8 cellular contexts compared by ENCODE assay signal in genomic region chr1:217482356-217483102, GRCh38.
DNase-seq lines count a peak whose midpoint lies in the region; ATAC-seq and TF ChIP-seq lines count a peak whose summit lies in the region.

No MANE protein-coding gene starts in this region.

- DNase-seq in NOMO-1 treated with DMSO at 0.1 percent for 48 hours (lab: John Stamatoyannopoulos, UW; ENCODE audit: unreplicated experiment): peak; percentile 49
- peak; percentile 82 for DNase-seq in mammary epithelial cell
- peak; percentile 1 for DNase-seq in stimulated activated CD8-positive, alpha-beta memory T cell treated with anti-CD3 and anti-CD28 coated beads, Interleukin-12 subunit alpha, Interleukin-12 subunit beta, amount 100 ng/mL, for 4 hours (ENCODE audit: low read depth)
- DNase-seq in NCI-H2029 treated with DMSO at 0.1 percent for 48 hours (lab: John Stamatoyannopoulos, UW): no peak
- DNase-seq in Caco-2: no peak
- no peak for DNase-seq in hypothalamus (lab: John Stamatoyannopoulos, UW)

- no peak overlapping the region for H3K4me2 ChIP-seq in mammary epithelial cell (ENCODE audit: insufficient read depth, low read depth, low read length)

- no peaks in the 10 kb centered on the region for H4K20me1 ChIP-seq in mammary epithelial cell (ENCODE audit: insufficient read depth, low read length)

- no peak for TF ChIP-seq CTCF in mammary epithelial cell (conservative IDR thresholded peaks at IDR 0.05 in 1 of 2, IDR thresholded peaks at IDR 0.05 in 1 of 2; ENCODE audit: extremely low read depth in 1 of 2, insufficient read depth in 1 of 2, low read depth in 1 of 2, low read length in 2 of 2)
- TF ChIP-seq CTCF in Caco-2 (IDR thresholded peaks at IDR 0.05; ENCODE audit: insufficient read depth in 1 of 2, low read depth in 1 of 2, low read length in 1 of 2, severe bottlenecking in 1 of 2, unreplicated experiment in 1 of 2): no peak

- no peak overlapping the region for H2AFZ ChIP-seq in mammary epithelial cell (ENCODE audit: low read depth, low read length)

- CTCF ChIA-PET in mammary epithelial cell (lab: Charles Lee; ENCODE audit: low non-redundant PET): no interaction called here
- CTCF ChIA-PET in Caco-2 (lab: Charles Lee): no interaction called here

- H3K4me3 Mint-ChIP-seq in Caco-2 (ENCODE audit: unreplicated experiment): no peak overlapping the region

- H3K9me3 ChIP-seq in mammary epithelial cell (replicated peaks; ENCODE audit: insufficient read depth, low read length): no peaks in the 10 kb centered on the region
- no peaks in the 10 kb centered on the region for H3K9me3 ChIP-seq in Caco-2

- WGBS in mammary epithelial cell (ENCODE audit: low coverage, missing lambda C conversion rate): 56% methylated on average over 3 of the region's 3 CpGs

- no peak overlapping the region for H3K4me3 ChIP-seq in mammary epithelial cell (replicated peaks in 1 of 3; ENCODE audit: insufficient read depth in 1 of 3, low read depth in 2 of 3, low read length in 3 of 3)
- H3K4me3 ChIP-seq in Caco-2 (ENCODE audit: low read depth, low read length): no peak overlapping the region

- dilution Hi-C loops in mammary epithelial cell (cut with HindIII; ENCODE audit: low sequenced_read_pairs): no loop called here

- POLR2A ChIA-PET in Caco-2 (lab: Charles Lee): no interaction called here

- intact Hi-C loops in mammary epithelial cell (cut with micrococcal nuclease): no loop called here
- intact Hi-C loops in Caco-2 (cut with micrococcal nuclease; ENCODE audit: unreplicated experiment): no loop called here

- no peaks in the 10 kb centered on the region for H3K27me3 Mint-ChIP-seq in Caco-2 (ENCODE audit: insufficient read depth, unreplicated experiment)

- H3K4me1 ChIP-seq in mammary epithelial cell (ENCODE audit: insufficient read depth, low read length): peaks cover 3% of the 10 kb centered on the region
- no peaks in the 10 kb centered on the region for H3K4me1 ChIP-seq in Caco-2

- H3K36me3 ChIP-seq in mammary epithelial cell (ENCODE audit: insufficient read depth, low read length): peaks cover 2% of the 10 kb centered on the region
- no peaks in the 10 kb centered on the region for H3K36me3 ChIP-seq in Caco-2 (ENCODE audit: control insufficient read depth, insufficient read depth, low read length)

- H3K27ac ChIP-seq in mammary epithelial cell (ENCODE audit: insufficient read depth, low read depth, low read length): no peak overlapping the region

- no peaks in the 10 kb centered on the region for H3K79me2 ChIP-seq in mammary epithelial cell (ENCODE audit: insufficient read depth, low read length)

- ATAC-seq in GM18511 (IDR thresholded peaks at IDR 0.05; ENCODE audit: unreplicated experiment) (peak; percentile 97), HG02610 (IDR thresholded peaks at IDR 0.05; ENCODE audit: unreplicated experiment) (peak; percentile 100)

- H3K27me3 ChIP-seq in mammary epithelial cell (ENCODE audit: insufficient read depth, low read length) (no peaks in the 10 kb centered on the region), Caco-2 (replicated peaks; ENCODE audit: control insufficient read depth, insufficient read depth, low read length) (no peaks in the 10 kb centered on the region)

- BruUV-seq in mammary epithelial cell (replicated peaks; lab: Mats Ljungman, UMichigan): no TSS peak
- no TSS peak for BruUV-seq in Caco-2 (replicated peaks; lab: Mats Ljungman, UMichigan)

- no peaks in the 10 kb centered on the region for H3K4me1 Mint-ChIP-seq in Caco-2 (ENCODE audit: low read depth, unreplicated experiment)

- in situ Hi-C loops in mammary epithelial cell (cut with MboI; ENCODE audit: low sequenced_read_pairs in 2 of 2): no loop called here

- peaks cover 10% of the 10 kb centered on the region for H3K9me3 Mint-ChIP-seq in Caco-2 (ENCODE audit: unreplicated experiment)

- no peak overlapping the region for H3K9ac ChIP-seq in mammary epithelial cell (ENCODE audit: insufficient read depth, low read length)

- no peaks in the 10 kb centered on the region for H3K36me3 Mint-ChIP-seq in Caco-2 (ENCODE audit: insufficient read depth, unreplicated experiment)

- no peak overlapping the region for H3K27ac Mint-ChIP-seq in Caco-2 (ENCODE audit: unreplicated experiment)

Comparison
In these comparisons a context has a peak if more than half of its experiments do, and no peak if none do; other contexts are left out.
1. DNase-seq: peak in NOMO-1 treated with DMSO at 0.1 percent for 48 hours (single experiment), mammary epithelial cell (single experiment) and stimulated activated CD8-positive, alpha-beta memory T cell treated with anti-CD3 and anti-CD28 coated beads, Interleukin-12 subunit alpha, Interleukin-12 subunit beta, amount 100 ng/mL, for 4 hours (single experiment); none in NCI-H2029 treated with DMSO at 0.1 percent for 48 hours (single experiment), Caco-2 (0 of 2) and hypothalamus (0 of 51).